14 cellular contexts compared by ENCODE assay signal in the genomic region with DNA sequence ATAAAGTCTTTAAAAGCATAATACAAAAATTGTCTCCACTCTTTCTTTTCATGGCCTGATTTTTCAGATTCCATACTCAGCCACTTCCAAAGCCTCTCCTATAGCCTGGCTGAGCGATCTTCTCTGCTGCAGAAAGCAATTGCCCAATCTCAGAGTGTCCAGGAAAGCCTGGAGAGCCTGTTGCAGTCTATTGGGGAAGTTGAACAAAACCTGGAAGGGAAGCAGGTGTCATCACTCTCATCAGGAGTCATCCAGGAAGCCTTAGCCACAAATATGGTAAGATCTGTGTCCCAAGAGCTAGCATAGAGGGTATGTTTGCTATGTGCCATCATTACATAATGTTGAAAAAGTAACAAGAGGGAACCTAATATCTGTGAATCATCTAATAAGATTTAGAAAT.
A peak's percentile ranks its signal among the peaks of the same experiment; 100 is the strongest.
DNase-seq lines count a peak whose midpoint lies in the region; ATAC-seq and TF ChIP-seq lines count a peak whose summit lies in the region.
"Had no signal": no experiment of that assay in that cellular context is flagged by ENCODE, and none has a peak within 500 bp of the region (broad histone marks: within the 10 kb centered on the region; RNA-seq: fewer than 3 reads in every experiment).

No MANE protein-coding gene starts in this region.

- H3K4me3 Mint-ChIP-seq in stimulated activated naive CD8-positive, alpha-beta T cell treated with anti-CD3 and anti-CD28 coated beads, Interleukin-15, amount 100 ng/mL, for 72 hours: no peak overlapping the region
- H3K4me3 Mint-ChIP-seq: activated naive CD8-positive, alpha-beta T cell treated with anti-CD3 and anti-CD28 coated beads, Interleukin-2, amount 10 ng/mL, durations not matched to agents 7 days and 5 days had no signal

- no peaks in the 10 kb centered on the region for H3K9me3 Mint-ChIP-seq in stimulated activated naive CD8-positive, alpha-beta T cell treated with anti-CD3 and anti-CD28 coated beads, Interleukin-15, amount 100 ng/mL, for 72 hours
- H3K9me3 Mint-ChIP-seq: activated naive CD8-positive, alpha-beta T cell treated with anti-CD3 and anti-CD28 coated beads, Interleukin-2, amount 10 ng/mL, durations not matched to agents 7 days and 5 days had no signal

- H3K36me3 ChIP-seq in gastroesophageal sphincter: peaks cover 8 to 94% of the 10 kb centered on the region in 2 donors
- H3K36me3 ChIP-seq: ovary had no signal

- peak overlapping the region; percentile 24 to 35 for H3K27ac Mint-ChIP-seq in stimulated activated naive CD8-positive, alpha-beta T cell treated with anti-CD3 and anti-CD28 coated beads, Interleukin-15, amount 100 ng/mL, for 72 hours
- H3K27ac Mint-ChIP-seq: activated naive CD8-positive, alpha-beta T cell treated with anti-CD3 and anti-CD28 coated beads, Interleukin-2, amount 10 ng/mL, durations not matched to agents 7 days and 5 days had no signal

- no peak for TF ChIP-seq CTCF in VCaP (conservative IDR thresholded peaks at IDR 0.05)
- TF ChIP-seq CTCF in gastroesophageal sphincter (IDR thresholded peaks at IDR 0.05): no peak

- peak overlapping the region; percentile 52 for H3K27ac ChIP-seq in VCaP
- H3K27ac ChIP-seq in gastroesophageal sphincter: peak overlapping the region in 3 of 4 donors; percentile 20 to 30 (median 21)
- H3K27ac ChIP-seq: colonic mucosa, lower lobe of right lung, ovary had no signal

- no peak for TF ChIP-seq EP300 in gastroesophageal sphincter (IDR thresholded peaks at IDR 0.05)

- H3K4me1 Mint-ChIP-seq in stimulated activated naive CD8-positive, alpha-beta T cell treated with anti-CD3 and anti-CD28 coated beads, Interleukin-15, amount 100 ng/mL, for 72 hours: peaks cover 7% of the 10 kb centered on the region
- H3K4me1 Mint-ChIP-seq: activated naive CD8-positive, alpha-beta T cell treated with anti-CD3 and anti-CD28 coated beads, Interleukin-2, amount 10 ng/mL, durations not matched to agents 7 days and 5 days had no signal

- no peak for DNase-seq in stimulated activated naive CD8-positive, alpha-beta T cell treated with anti-CD3 and anti-CD28 coated beads, Interleukin-15, amount 100 ng/mL, for 72 hours
- DNase-seq in stimulated activated naive CD8-positive, alpha-beta T cell treated with anti-CD3 and anti-CD28 coated beads, Interleukin-15, Interleukin-2, amounts not matched to agents 100 U/mL and 50 U/mL, for 24 hours: no peak
- DNase-seq in NCI-H69 (lab: John Stamatoyannopoulos, UW) (no peak), medulla oblongata (ENCODE audit: extremely low spot score) (no peak), activated gamma-delta T cell treated with Interleukin-2 at 50 U/mL for 16 hours (no peak)
- DNase-seq: activated naive CD8-positive, alpha-beta T cell treated with anti-CD3 and anti-CD28 coated beads, Interleukin-2, amount 10 ng/mL, durations not matched to agents 7 days and 5 days; colonic mucosa; lower lobe of right lung; NCI-H2171; ovary; stimulated activated CD4-positive, alpha-beta T cell treated with anti-CD3 and anti-CD28 coated beads, Interleukin-15, amount 100 ng/mL, for 24 hours had no signal

- H3K27me3 Mint-ChIP-seq in stimulated activated naive CD8-positive, alpha-beta T cell treated with anti-CD3 and anti-CD28 coated beads, Interleukin-15, amount 100 ng/mL, for 72 hours: no peaks in the 10 kb centered on the region
- H3K27me3 Mint-ChIP-seq: activated naive CD8-positive, alpha-beta T cell treated with anti-CD3 and anti-CD28 coated beads, Interleukin-2, amount 10 ng/mL, durations not matched to agents 7 days and 5 days had no signal

- 86% methylated on average over 1 of the region's 1 CpG; no CpG with 5 or more reads in 1 of the 2 donors for WGBS in gastroesophageal sphincter (ENCODE audit: low coverage in 1 of 2), 2 donors

- no peaks in the 10 kb centered on the region for H3K9me3 ChIP-seq in gastroesophageal sphincter
- H3K9me3 ChIP-seq: colonic mucosa, lower lobe of right lung, ovary had no signal

- no peaks in the 10 kb centered on the region for H3K27me3 ChIP-seq in gastroesophageal sphincter
- H3K27me3 ChIP-seq: colonic mucosa, ovary had no signal

- peaks cover 7 to 18% (median 9%) of the 10 kb centered on the region in 3 donors for H3K4me1 ChIP-seq in gastroesophageal sphincter
- H3K4me1 ChIP-seq: colonic mucosa had no signal

- no peak for ATAC-seq in stimulated activated naive CD8-positive, alpha-beta T cell treated with anti-CD3 and anti-CD28 coated beads, Interleukin-15, amount 100 ng/mL, for 72 hours
- ATAC-seq in stimulated activated naive CD8-positive, alpha-beta T cell treated with anti-CD3 and anti-CD28 coated beads, Interleukin-15, Interleukin-2, amounts not matched to agents 100 U/mL and 50 U/mL, for 24 hours: no peak
- ATAC-seq in gastroesophageal sphincter: no peak
- ATAC-seq in GM19324 (IDR thresholded peaks at IDR 0.05; ENCODE audit: low FRiP score, unreplicated experiment): no peak
- ATAC-seq: lower lobe of right lung had no signal

- no peak overlapping the region for H3K4me3 ChIP-seq in gastroesophageal sphincter
- H3K4me3 ChIP-seq: colonic mucosa, lower lobe of right lung, ovary had no signal

- no peak for TF ChIP-seq POLR2A in gastroesophageal sphincter (IDR thresholded peaks at IDR 0.05)
